Comparison of ENCODE assay signal across 24 cellular contexts in the genomic region with DNA sequence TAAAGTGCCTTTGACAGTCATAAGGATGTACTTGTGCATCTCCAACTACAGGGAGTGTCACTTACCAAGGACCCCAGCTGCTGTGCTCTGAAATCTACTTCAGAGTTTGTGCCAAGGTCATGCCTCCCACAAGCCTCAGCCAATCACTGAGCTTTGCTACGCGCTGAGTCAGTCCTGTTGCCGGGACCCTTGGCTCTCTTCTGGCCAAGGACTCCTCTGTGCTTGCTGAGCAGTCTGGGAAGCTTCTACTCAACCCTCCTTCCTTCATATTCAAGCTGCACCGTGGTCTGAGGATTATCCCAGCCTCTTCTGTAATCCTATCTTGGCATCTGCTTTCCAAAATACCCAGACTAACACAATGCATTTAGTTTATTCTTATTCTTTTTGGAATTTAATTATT.
"Had no signal": no experiment of that assay in that cellular context is flagged by ENCODE, and none has a peak within 500 bp of the region (broad histone marks: within the 10 kb centered on the region; RNA-seq: fewer than 3 reads in every experiment).

No MANE protein-coding gene starts in this region.

- H3K9me3 Mint-ChIP-seq: activated B cell treated with CpG ODN at 0.5 μM for 24 hours; activated naive CD4-positive, alpha-beta T cell treated with anti-CD3 and anti-CD28 coated beads for 36 hours; activated naive CD8-positive, alpha-beta T cell treated with anti-CD3 and anti-CD28 coated beads, Interleukin-2, amount 10 ng/mL, durations not matched to agents 7 days and 5 days; nephron progenitor cell; stimulated activated naive CD8-positive, alpha-beta T cell treated with anti-CD3 and anti-CD28 coated beads, Interleukin-15, Interleukin-2, amounts not matched to agents 100 ng/mL and 50 ng/mL, for 24 hours had no signal

- H3K4me2 ChIP-seq: hepatocyte had no signal

- H3K27ac ChIP-seq: breast epithelium, esophagus muscularis mucosa, hepatocyte, pancreas, tibial artery had no signal

- H2AFZ ChIP-seq: hepatocyte had no signal

- H3K36me3 ChIP-seq: breast epithelium, esophagus muscularis mucosa, pancreas, tibial artery had no signal

- H3K79me2 ChIP-seq: hepatocyte had no signal

- ATAC-seq: activated CD4-positive, alpha-beta T cell treated with anti-CD3 and anti-CD28 coated beads for 36 hours; pancreas; right cardiac atrium had no signal

- H3K9me3 ChIP-seq: breast epithelium, esophagus muscularis mucosa, pancreas, tibial artery had no signal

- H3K4me1 ChIP-seq: breast epithelium, esophagus muscularis mucosa, pancreas, tibial artery had no signal

- DNase-seq: activated B cell treated with CpG ODN at 0.5 μM for 24 hours; activated CD4-positive, alpha-beta T cell treated with anti-CD3 and anti-CD28 coated beads for 36 hours; activated CD4-positive, alpha-beta T cell treated with anti-CD3 and anti-CD28 coated beads, Interleukin-2, amount 50 U/mL, for 4 hours; activated CD8-positive, alpha-beta memory T cell treated with anti-CD3 and anti-CD28 coated beads for 24 hours; activated CD8-positive, alpha-beta memory T cell treated with anti-CD3 and anti-CD28 coated beads, Interleukin-2, amount 50 U/mL, for 4 hours; activated naive CD4-positive, alpha-beta T cell treated with anti-CD3 and anti-CD28 coated beads for 36 hours; activated naive CD8-positive, alpha-beta T cell treated with anti-CD3 and anti-CD28 coated beads, Interleukin-2, amount 10 ng/mL, durations not matched to agents 7 days and 5 days; activated T-cell treated with anti-CD3 and anti-CD28 coated beads, Interleukin-2, amount 50 U/mL, for 48 hours; amniotic stem cell; effector memory CD4-positive, alpha-beta T cell; glutamatergic neuron; nephron progenitor cell; pancreas; right cardiac atrium; stimulated activated CD4-positive, alpha-beta T cell treated with anti-CD3 and anti-CD28 coated beads, Interleukin-12 subunit alpha, Interleukin-12 subunit beta, amount 100 ng/mL, for 4 hours; stimulated activated CD4-positive, alpha-beta T cell treated with anti-CD3 and anti-CD28 coated beads, Interleukin-4, amount 100 ng/mL, for 4 hours; tibial artery had no signal

- H3K4me3 Mint-ChIP-seq: activated B cell treated with CpG ODN at 0.5 μM for 24 hours; activated CD4-positive, alpha-beta T cell treated with anti-CD3 and anti-CD28 coated beads for 36 hours; activated naive CD4-positive, alpha-beta T cell treated with anti-CD3 and anti-CD28 coated beads for 36 hours; activated naive CD8-positive, alpha-beta T cell treated with anti-CD3 and anti-CD28 coated beads, Interleukin-2, amount 10 ng/mL, durations not matched to agents 7 days and 5 days; central memory CD8-positive, alpha-beta T cell; nephron progenitor cell; stimulated activated naive CD8-positive, alpha-beta T cell treated with anti-CD3 and anti-CD28 coated beads, Interleukin-15, Interleukin-2, amounts not matched to agents 100 ng/mL and 50 ng/mL, for 24 hours had no signal

- H3K4me3 ChIP-seq: breast epithelium, esophagus muscularis mucosa, hepatocyte, pancreas, tibial artery had no signal

- H3K27me3 Mint-ChIP-seq: activated B cell treated with CpG ODN at 0.5 μM for 24 hours; activated CD4-positive, alpha-beta T cell treated with anti-CD3 and anti-CD28 coated beads for 36 hours; central memory CD8-positive, alpha-beta T cell; stimulated activated naive CD8-positive, alpha-beta T cell treated with anti-CD3 and anti-CD28 coated beads, Interleukin-15, Interleukin-2, amounts not matched to agents 100 ng/mL and 50 ng/mL, for 24 hours had no signal

- FAIRE-seq: colon, frontal cortex, pancreas had no signal

- H3K27me3 ChIP-seq: breast epithelium, hepatocyte, pancreas, tibial artery had no signal

- H3K27ac Mint-ChIP-seq: activated B cell treated with CpG ODN at 0.5 μM for 24 hours; activated CD4-positive, alpha-beta T cell treated with anti-CD3 and anti-CD28 coated beads for 36 hours; activated naive CD4-positive, alpha-beta T cell treated with anti-CD3 and anti-CD28 coated beads for 36 hours; activated naive CD8-positive, alpha-beta T cell treated with anti-CD3 and anti-CD28 coated beads, Interleukin-2, amount 10 ng/mL, durations not matched to agents 7 days and 5 days; nephron progenitor cell; stimulated activated naive CD8-positive, alpha-beta T cell treated with anti-CD3 and anti-CD28 coated beads, Interleukin-15, Interleukin-2, amounts not matched to agents 100 ng/mL and 50 ng/mL, for 24 hours had no signal

- H3K36me3 Mint-ChIP-seq: activated naive CD8-positive, alpha-beta T cell treated with anti-CD3 and anti-CD28 coated beads, Interleukin-2, amount 10 ng/mL, durations not matched to agents 7 days and 5 days had no signal

- H3K4me1 Mint-ChIP-seq: activated CD4-positive, alpha-beta T cell treated with anti-CD3 and anti-CD28 coated beads for 36 hours; activated naive CD8-positive, alpha-beta T cell treated with anti-CD3 and anti-CD28 coated beads, Interleukin-2, amount 10 ng/mL, durations not matched to agents 7 days and 5 days; central memory CD8-positive, alpha-beta T cell had no signal
